Comparison of ENCODE assay signal across 30 cellular contexts in genomic region chr11:113083571-113083970, GRCh38.
"Had no signal": no experiment of that assay in that cellular context is flagged by ENCODE, and none has a peak within 500 bp of the region (broad histone marks: within the 10 kb centered on the region; RNA-seq: fewer than 3 reads in every experiment).

No MANE protein-coding gene starts in this region.

- H3K4me3 Mint-ChIP-seq: naive B cell; naive thymus-derived CD8-positive, alpha-beta T cell; natural killer cell treated with Interleukin-12 subunit alpha and Interleukin-12 subunit beta and Interleukin-15 and Interleukin-18, amount 100 ng/mL, for 72 hours; nephron progenitor cell; stimulated activated effector memory CD8-positive, alpha-beta T cell treated with anti-CD3 and anti-CD28 coated beads, Interleukin-12 subunit alpha, Interleukin-12 subunit beta, amount 100 ng/mL, for 72 hours; stimulated activated naive B cell treated with anti-CD40 and anti-IgM and Interleukin-4, amounts not matched to agents 10 μg/mL and 1 μg/mL and 100 μg/mL, for 72 hours; stimulated activated naive CD8-positive, alpha-beta T cell treated with anti-CD3 and anti-CD28 coated beads, Interleukin-15, Interleukin-2, amounts not matched to agents 100 ng/mL and 50 ng/mL, for 24 hours had no signal

- H3K27me3 Mint-ChIP-seq: natural killer cell treated with Interleukin-12 subunit alpha and Interleukin-12 subunit beta and Interleukin-15 and Interleukin-18, amount 100 ng/mL, for 72 hours had no signal

- H3K9me3 Mint-ChIP-seq: naive B cell; naive thymus-derived CD8-positive, alpha-beta T cell; natural killer cell treated with Interleukin-12 subunit alpha and Interleukin-12 subunit beta and Interleukin-15 and Interleukin-18, amount 100 ng/mL, for 72 hours; nephron progenitor cell; stimulated activated effector memory CD8-positive, alpha-beta T cell treated with anti-CD3 and anti-CD28 coated beads, Interleukin-12 subunit alpha, Interleukin-12 subunit beta, amount 100 ng/mL, for 72 hours; stimulated activated naive B cell treated with anti-CD40 and anti-IgM and Interleukin-4, amounts not matched to agents 10 μg/mL and 1 μg/mL and 100 μg/mL, for 72 hours; stimulated activated naive CD8-positive, alpha-beta T cell treated with anti-CD3 and anti-CD28 coated beads, Interleukin-15, Interleukin-2, amounts not matched to agents 100 ng/mL and 50 ng/mL, for 24 hours had no signal

- H3K36me3 ChIP-seq: neutrophil, ovary, right lobe of liver, sigmoid colon, stomach, thoracic aorta, thyroid gland, tibial nerve, upper lobe of left lung, uterus had no signal

- H3K27ac ChIP-seq: neutrophil, ovary, parathyroid adenoma, psoas muscle, right lobe of liver, sigmoid colon, stomach, thoracic aorta, thyroid gland, tibial nerve, upper lobe of left lung, uterus had no signal

- ATAC-seq: naive thymus-derived CD8-positive, alpha-beta T cell; natural killer cell treated with Interleukin-12 subunit alpha and Interleukin-12 subunit beta and Interleukin-15 and Interleukin-18, amount 100 ng/mL, for 72 hours; psoas muscle; right cardiac atrium; right lobe of liver; stimulated activated effector memory CD8-positive, alpha-beta T cell treated with anti-CD3 and anti-CD28 coated beads, Interleukin-12 subunit alpha, Interleukin-12 subunit beta, amount 100 ng/mL, for 72 hours; stimulated activated naive B cell treated with anti-CD40 and anti-IgM and Interleukin-4, amounts not matched to agents 10 μg/mL and 1 μg/mL and 100 μg/mL, for 72 hours had no signal

- H3K27ac Mint-ChIP-seq: naive B cell; naive thymus-derived CD8-positive, alpha-beta T cell; natural killer cell treated with Interleukin-12 subunit alpha and Interleukin-12 subunit beta and Interleukin-15 and Interleukin-18, amount 100 ng/mL, for 72 hours; nephron progenitor cell; progenitor cell of endocrine pancreas; stimulated activated effector memory CD8-positive, alpha-beta T cell treated with anti-CD3 and anti-CD28 coated beads, Interleukin-12 subunit alpha, Interleukin-12 subunit beta, amount 100 ng/mL, for 72 hours; stimulated activated naive B cell treated with anti-CD40 and anti-IgM and Interleukin-4, amounts not matched to agents 10 μg/mL and 1 μg/mL and 100 μg/mL, for 72 hours; stimulated activated naive CD8-positive, alpha-beta T cell treated with anti-CD3 and anti-CD28 coated beads, Interleukin-15, Interleukin-2, amounts not matched to agents 100 ng/mL and 50 ng/mL, for 24 hours had no signal

- H3K9me3 ChIP-seq: neutrophil, ovary, psoas muscle, right lobe of liver, sigmoid colon, stomach, thoracic aorta, thyroid gland, tibial nerve, upper lobe of left lung, uterus had no signal

- H3K4me1 Mint-ChIP-seq: naive B cell; naive thymus-derived CD8-positive, alpha-beta T cell; stimulated activated effector memory CD8-positive, alpha-beta T cell treated with anti-CD3 and anti-CD28 coated beads, Interleukin-12 subunit alpha, Interleukin-12 subunit beta, amount 100 ng/mL, for 72 hours; stimulated activated naive B cell treated with anti-CD40 and anti-IgM and Interleukin-4, amounts not matched to agents 10 μg/mL and 1 μg/mL and 100 μg/mL, for 72 hours had no signal

- DNase-seq: naive B cell; naive thymus-derived CD8-positive, alpha-beta T cell; nephron progenitor cell; nucleus accumbens; ovary; posterior cingulate gyrus; psoas muscle; right cardiac atrium; right lobe of liver; sigmoid colon; small intestine; stimulated activated CD4-positive, alpha-beta T cell treated with anti-CD3 and anti-CD28 coated beads, Interleukin-15, amount 100 ng/mL, for 24 hours; stimulated activated CD4-positive, alpha-beta T cell treated with anti-CD3 and anti-CD28 coated beads, Interleukin-2, amount 100 ng/mL, for 24 hours; stimulated activated CD4-positive, alpha-beta T cell treated with anti-CD3 and anti-CD28 coated beads, Interleukin-2, amount 100 ng/mL, for 48 hours; stimulated activated CD4-positive, alpha-beta T cell treated with anti-CD3 and anti-CD28 coated beads, Interleukin-4, amount 100 ng/mL, for 24 hours; stimulated activated naive B cell treated with anti-CD40 and anti-IgM and Interleukin-4, amounts not matched to agents 10 μg/mL and 1 μg/mL and 100 μg/mL, for 72 hours; stimulated activated naive CD4-positive, alpha-beta T cell treated with Interleukin-2 at 50 U/mL for 16 hours; stomach; thyroid gland; trophoblast cell; upper lobe of left lung; uterus had no signal

- H3K4me1 ChIP-seq: parathyroid adenoma, psoas muscle, right lobe of liver, stomach, thyroid gland, tibial nerve, upper lobe of left lung, uterus had no signal

- H3K27me3 ChIP-seq: neutrophil, ovary, right lobe of liver, sigmoid colon, stomach, thyroid gland, tibial nerve, upper lobe of left lung, uterus had no signal

- H3K36me3 Mint-ChIP-seq: naive B cell; naive thymus-derived CD8-positive, alpha-beta T cell; natural killer cell treated with Interleukin-12 subunit alpha and Interleukin-12 subunit beta and Interleukin-15 and Interleukin-18, amount 100 ng/mL, for 72 hours; stimulated activated effector memory CD8-positive, alpha-beta T cell treated with anti-CD3 and anti-CD28 coated beads, Interleukin-12 subunit alpha, Interleukin-12 subunit beta, amount 100 ng/mL, for 72 hours; stimulated activated naive B cell treated with anti-CD40 and anti-IgM and Interleukin-4, amounts not matched to agents 10 μg/mL and 1 μg/mL and 100 μg/mL, for 72 hours had no signal

- H3K4me3 ChIP-seq: ovary, psoas muscle, right lobe of liver, sigmoid colon, stomach, thoracic aorta, thyroid gland, tibial nerve, upper lobe of left lung, uterus had no signal
